In genomic region chr14:104678346-104678745, GRCh38 we compare ENCODE assay signal across 8 cellular contexts. TPM values are rescaled to one million over a fixed set of nuclear protein-coding genes. Genes with fewer than 3 reads are reported as not detected.
DNase-seq lines count a peak whose midpoint lies in the region; ATAC-seq and TF ChIP-seq lines count a peak whose summit lies in the region.

No MANE protein-coding gene starts in this region.

- H3K27me3 Mint-ChIP-seq in CD4-positive, alpha-beta memory T cell: peaks cover 0 to 2% of the 10 kb centered on the region in 2 donors
- H3K27me3 Mint-ChIP-seq in glutamatergic neuron (ENCODE audit: unreplicated experiment): peaks cover 7% of the 10 kb centered on the region

- H3K9me3 ChIP-seq in CD4-positive, alpha-beta memory T cell (ENCODE audit: control insufficient read depth in 1 of 2, low read length in 2 of 2): no peaks in the 10 kb centered on the region
- H3K9me3 ChIP-seq in skeletal muscle tissue (ENCODE audit: control insufficient read depth in 3 of 3, low read length in 3 of 3): no peaks in the 10 kb centered on the region

- no peak for DNase-seq in CD4-positive, alpha-beta memory T cell
- peak; percentile 14 for DNase-seq in HCEC 1CT
- peak; percentile 73 for DNase-seq in UCSD-AML1 (lab: John Stamatoyannopoulos, UW; ENCODE audit: unreplicated experiment)
- peak; percentile 79 for DNase-seq in glutamatergic neuron
- DNase-seq in stimulated activated CD4-positive, alpha-beta T cell treated with anti-CD3 and anti-CD28 coated beads, Interleukin-4, amount 100 ng/mL, for 4 hours: no peak

- intact Hi-C loops in CD4-positive, alpha-beta memory T cell (cut with micrococcal nuclease): no loop called here

- TF ChIP-seq CTCF in glutamatergic neuron (IDR thresholded peaks at IDR 0.05; ENCODE audit: partially characterized antibody, unreplicated experiment): no peak

- H3K27ac ChIP-seq in CD4-positive, alpha-beta memory T cell (ENCODE audit: low read depth, low read length): peak overlapping the region; percentile 27
- H3K27ac ChIP-seq in skeletal muscle tissue (ENCODE audit: low read depth, low read length): peak overlapping the region; percentile 71

- no peaks in the 10 kb centered on the region for H3K9me3 Mint-ChIP-seq in CD4-positive, alpha-beta memory T cell
- peaks cover 2% of the 10 kb centered on the region for H3K9me3 Mint-ChIP-seq in glutamatergic neuron (ENCODE audit: unreplicated experiment)

- POLR2A ChIA-PET in CD4-positive, alpha-beta memory T cell (lab: Charles Lee; ENCODE audit: partially characterized antibody): interaction anchor here (1.2 to 4.9 kb wide), 8 partner anchors 10 to 288 kb away, joined by 3 to 56 read pairs (median 6); partner anchors contain the start of genes INF2, SIVA1 and ZBTB42

- peak overlapping the region; percentile 62 to 77 (median 63) for H3K9ac ChIP-seq in skeletal muscle tissue (ENCODE audit: low read depth in 1 of 3, low read length in 3 of 3)

- H3K36me3 ChIP-seq in CD4-positive, alpha-beta memory T cell (ENCODE audit: insufficient read depth, low read length): no peaks in the 10 kb centered on the region
- H3K36me3 ChIP-seq in skeletal muscle tissue (ENCODE audit: control insufficient read depth in 3 of 3, insufficient read depth in 3 of 3, low read length in 3 of 3): no peaks in the 10 kb centered on the region

- H3K36me3 Mint-ChIP-seq in CD4-positive, alpha-beta memory T cell: no peaks in the 10 kb centered on the region
- no peaks in the 10 kb centered on the region for H3K36me3 Mint-ChIP-seq in glutamatergic neuron (ENCODE audit: unreplicated experiment)

- peak overlapping the region in 7 of 8 donors; percentile 17 to 87 (median 78) for H3K4me3 Mint-ChIP-seq in CD4-positive, alpha-beta memory T cell
- peak overlapping the region; percentile 67 for H3K4me3 Mint-ChIP-seq in glutamatergic neuron (ENCODE audit: unreplicated experiment)

- CTCF ChIA-PET in CD4-positive, alpha-beta memory T cell (lab: Charles Lee; ENCODE audit: partially characterized antibody): interaction anchor here (1.4 to 3.4 kb wide), 2 partner anchors 12 to 13 kb away, joined by 4 to 22 read pairs; no protein-coding TSS in a partner anchor

- ATAC-seq in HG02970 (IDR thresholded peaks at IDR 0.05; ENCODE audit: low FRiP score, unreplicated experiment) (no peak), HG02852 (IDR thresholded peaks at IDR 0.05; ENCODE audit: unreplicated experiment) (no peak)

- H3K4me3 ChIP-seq in CD4-positive, alpha-beta memory T cell (ENCODE audit: low read length in 2 of 2): no peak overlapping the region
- peak overlapping the region; percentile 59 to 71 (median 68) for H3K4me3 ChIP-seq in skeletal muscle tissue (ENCODE audit: low read length in 3 of 3)

- peaks cover 0 to 17% (median 4%) of the 10 kb centered on the region in 4 donors for H3K4me1 Mint-ChIP-seq in CD4-positive, alpha-beta memory T cell
- H3K4me1 Mint-ChIP-seq in glutamatergic neuron (ENCODE audit: low read depth, unreplicated experiment): peaks cover 16% of the 10 kb centered on the region

- H3K27ac Mint-ChIP-seq in CD4-positive, alpha-beta memory T cell: peak overlapping the region in 1 of 7 donors; percentile 77
- peak overlapping the region; percentile 89 for H3K27ac Mint-ChIP-seq in glutamatergic neuron (ENCODE audit: unreplicated experiment)

- peaks cover 16% of the 10 kb centered on the region for H3K4me1 ChIP-seq in CD4-positive, alpha-beta memory T cell (ENCODE audit: insufficient read depth, low read length)
- H3K4me1 ChIP-seq in skeletal muscle tissue (ENCODE audit: control insufficient read depth in 3 of 3, insufficient read depth in 3 of 3, low read length in 3 of 3): peaks cover 44 to 55% (median 47%) of the 10 kb centered on the region in 3 donors

- no peaks in the 10 kb centered on the region for H3K27me3 ChIP-seq in CD4-positive, alpha-beta memory T cell (ENCODE audit: insufficient read depth, low read length)
- no peaks in the 10 kb centered on the region for H3K27me3 ChIP-seq in skeletal muscle tissue (ENCODE audit: control insufficient read depth in 3 of 3, insufficient read depth in 3 of 3, low read length in 3 of 3)

RNA-seq across cellular contexts. Expression of gene INF2, which starts 11.1 kb away (rescaled TPM):
- 10 to 100 TPM; 93.1 to 96.8 TPM for total RNA-seq in CD4-positive, alpha-beta memory T cell
- polyA plus RNA-seq in CD4-positive, alpha-beta memory T cell: 10 to 100 TPM in 1 of 2 donors, 1 to 10 TPM in 1; 4.0 to 11.6 TPM
- total RNA-seq in glutamatergic neuron (ENCODE audit: unreplicated experiment) (11.8 TPM), skeletal muscle tissue (14.6 TPM)

RNA-seq across cellular contexts. Expression of gene ADSS1, which starts 45.7 kb away (rescaled TPM):
- total RNA-seq in CD4-positive, alpha-beta memory T cell: 1 to 10 TPM; 1.5 TPM
- polyA plus RNA-seq in CD4-positive, alpha-beta memory T cell: 1 to 10 TPM in 1 of 2 donors, under 1 TPM in 1; 0.16 to 1.8 TPM
- total RNA-seq in glutamatergic neuron (ENCODE audit: unreplicated experiment) (45.1 TPM), skeletal muscle tissue (89.8 TPM)

Comparison
In these comparisons a context has a peak if more than half of its experiments do, and no peak if none do; other contexts are left out.
1. DNase-seq: peak in HCEC 1CT (single experiment), UCSD-AML1 (single experiment) and glutamatergic neuron (single experiment); none in CD4-positive, alpha-beta memory T cell (0 of 5) and stimulated activated CD4-positive, alpha-beta T cell treated with anti-CD3 and anti-CD28 coated beads, Interleukin-4, amount 100 ng/mL, for 4 hours (0 of 2).
2. H3K4me3 ChIP-seq: peak in skeletal muscle tissue (3 of 3); none in CD4-positive, alpha-beta memory T cell (0 of 2).
3. RNA of gene ADSS1, which starts 45.7 kb away (total RNA-seq): 89.8 TPM in skeletal muscle tissue (single experiment) and 45.1 TPM in glutamatergic neuron (single experiment); 1.5 TPM in CD4-positive, alpha-beta memory T cell; every median in the first group is over 10 times any median in the second.